ENCODE assay signal across 8 cellular contexts in the genomic region with DNA sequence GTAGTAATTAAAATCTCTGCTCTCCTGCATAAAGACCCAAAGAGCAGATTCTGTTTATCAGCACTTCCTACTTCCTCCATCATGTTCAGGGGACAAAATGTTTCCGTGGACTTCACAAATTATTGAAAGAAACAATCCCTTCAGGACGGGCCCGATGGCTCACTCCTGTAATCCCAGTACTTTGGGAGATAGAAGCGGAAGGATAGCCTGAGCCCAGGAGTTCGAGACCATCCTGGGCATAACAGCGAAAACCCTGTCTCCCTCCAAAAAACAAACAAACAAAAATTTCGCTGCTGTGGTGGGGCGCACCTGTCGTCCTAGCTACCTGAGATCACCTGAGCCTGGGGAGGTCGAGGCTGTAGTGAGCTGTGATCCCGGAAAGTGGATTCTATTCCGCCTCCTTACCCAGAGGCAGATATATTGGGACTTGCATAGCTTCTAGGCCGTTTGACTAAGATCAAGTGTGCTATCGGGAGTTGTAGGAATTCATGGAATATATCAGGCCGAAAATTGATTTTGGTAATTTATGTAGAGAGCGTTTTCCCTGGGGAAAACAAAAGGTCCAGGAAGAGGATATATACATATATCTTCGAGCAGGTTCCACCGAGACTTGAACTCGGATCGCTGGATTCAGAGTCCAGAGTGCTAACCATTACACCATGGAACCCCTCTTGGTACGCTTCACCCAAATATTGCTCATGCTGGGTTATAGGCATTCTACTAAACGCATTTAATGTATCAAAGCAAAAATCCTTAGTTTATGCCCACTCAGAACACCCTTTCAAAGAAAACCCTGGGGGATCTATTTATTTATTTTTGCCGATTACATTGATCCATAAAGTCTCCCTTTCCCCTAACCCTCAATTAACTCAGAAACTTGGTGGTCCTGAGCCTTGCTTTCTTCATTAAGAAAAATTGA.
DNase-seq lines count a peak whose midpoint lies in the region; ATAC-seq, FAIRE-seq and TF ChIP-seq lines count a peak whose summit lies in the region.

No MANE protein-coding gene starts in this region.

- no peak for TF ChIP-seq POLR2A in A549 (IDR thresholded peaks at IDR 0.05; ENCODE audit: low read length)

- POLR2A ChIA-PET in A549 (lab: Yijun Ruan, JAX) = interaction anchor here (1.2 kb wide), 2 partner anchors 29 to 260 kb away, joined by 3 to 5 read pairs; a partner anchor contains a TSS

- in situ Hi-C loops in GM23248 (cut with MboI) = no loop called here

- DNase-seq in A549 (ENCODE audit: low read depth in 1 of 2, low spot score in 1 of 2) (peak in 1 of 2 experiments; percentile 80), GM23248 (peak; percentile 59), ecto neural progenitor cell (ENCODE audit: low spot score) (peak; percentile 73)
- peak; percentile 76 for DNase-seq in stimulated activated CD8-positive, alpha-beta memory T cell treated with anti-CD3 and anti-CD28 coated beads, Interleukin-4, amount 100 ng/mL, for 48 hours

- H4K20me1 ChIP-seq in GM23248 (ENCODE audit: insufficient read depth) (no peaks in the 10 kb centered on the region), OCI-LY3 (ENCODE audit: insufficient read depth, low read length) (no peaks in the 10 kb centered on the region)

- WGBS in A549 (ENCODE audit: missing lambda C conversion rate) = 5% methylated on average over 23 of the region's 23 CpGs
- 24 to 28% methylated on average over 23 of the region's 23 CpGs for WGBS in GM23248 (ENCODE audit: low coverage in 1 of 2, low lambda C conversion rate in 2 of 2, missing lambda C conversion rate in 2 of 2), 2 experiments

- H3K27ac ChIP-seq in A549 (peak overlapping the region; percentile 55 to 77), GM23248 (no peak overlapping the region), OCI-LY3 (ENCODE audit: low read length) (no peak overlapping the region)

- H3F3A ChIP-seq in GM23248 (ENCODE audit: insufficient read depth) = peaks cover 30% of the 10 kb centered on the region

- no peak for TF ChIP-seq CTCF in A549 (IDR thresholded peaks at IDR 0.05)
- TF ChIP-seq CTCF in OCI-LY3 (IDR thresholded peaks at IDR 0.05; ENCODE audit: low read depth, low read length) = no peak

- CTCF ChIA-PET in A549 (lab: Yijun Ruan, JAX) = no interaction called here

- ATAC-seq in A549 = peak; percentile 55 to 76
- ATAC-seq in HG03520 (IDR thresholded peaks at IDR 0.05; ENCODE audit: unreplicated experiment) = no peak
- ATAC-seq in GM19455 (IDR thresholded peaks at IDR 0.05; ENCODE audit: unreplicated experiment) = no peak
- ATAC-seq in HG02678 (IDR thresholded peaks at IDR 0.05; ENCODE audit: unreplicated experiment) = no peak

- H3K4me1 ChIP-seq in A549 (peaks cover 6% of the 10 kb centered on the region; the same call in 1 of the 3 replicates), GM23248 (ENCODE audit: insufficient read depth) (peaks cover 8% of the 10 kb centered on the region), OCI-LY3 (ENCODE audit: low read length) (no peaks in the 10 kb centered on the region)

- TF ChIP-seq EP300 in A549 (IDR thresholded peaks at IDR 0.05) = no peak

- FAIRE-seq in A549 (lab: Jason Lieb, UNC) = no peak

- H3K27me3 ChIP-seq in GM23248 (replicated peaks; ENCODE audit: insufficient read depth) (0 out of 2 replicates have a peak, but pooled peaks cover 8% of the 10 kb centered on the region), OCI-LY3 (ENCODE audit: low read depth, low read length) (no peaks in the 10 kb centered on the region)

- H3K9me2 ChIP-seq in GM23248 (ENCODE audit: insufficient read depth) = no peaks in the 10 kb centered on the region

- TF ChIP-seq RAD21 in A549 (conservative IDR thresholded peaks at IDR 0.05 in 1 of 2, IDR thresholded peaks at IDR 0.05 in 1 of 2) = no peak

- H3K4me2 ChIP-seq in A549 = peak overlapping the region; percentile 88
- H3K4me2 ChIP-seq in GM23248 (ENCODE audit: unreplicated experiment) = peak overlapping the region; percentile 71
- peak overlapping the region; percentile 78 for H3K4me2 ChIP-seq in OCI-LY3 (ENCODE audit: low read length)

- H3K36me3 ChIP-seq in GM23248 (ENCODE audit: low read depth) = no peaks in the 10 kb centered on the region
- no peaks in the 10 kb centered on the region for H3K36me3 ChIP-seq in OCI-LY3 (replicated peaks; ENCODE audit: low read depth, low read length)

- H3K79me2 ChIP-seq in GM23248 (ENCODE audit: insufficient read depth) (no peaks in the 10 kb centered on the region), OCI-LY3 (ENCODE audit: low read length) (no peaks in the 10 kb centered on the region)

- H2AFZ ChIP-seq in GM23248 (0 out of 2 replicates have a peak overlapping the region, but pooled peaks have one; percentile 31), OCI-LY3 (ENCODE audit: low read depth, low read length) (0 out of 2 replicates have a peak overlapping the region, but pooled peaks have one; percentile 47)

- H3K9me3 ChIP-seq in A549 = no peaks in the 10 kb centered on the region
- H3K9me3 ChIP-seq in GM23248 (ENCODE audit: low read depth) = no peaks in the 10 kb centered on the region
- H3K9me3 ChIP-seq in OCI-LY3 (ENCODE audit: insufficient read depth, low read length) = no peaks in the 10 kb centered on the region

- H3K9ac ChIP-seq in GM23248 (no peak overlapping the region), OCI-LY3 (ENCODE audit: low read length) (peak overlapping the region; percentile 66)

- H3K4me3 ChIP-seq in A549 = peak overlapping the region; percentile 60
- H3K4me3 ChIP-seq in GM23248 = peak overlapping the region; percentile 65
- peak overlapping the region; percentile 96 for H3K4me3 ChIP-seq in OCI-LY3 (ENCODE audit: low read length)

TF ChIP-seq in A549, 52 proteins besides CTCF, POLR2A, EP300 and RAD21:
- TF ChIP-seq FOXS1 (CRISPR knock-in tag; IDR thresholded peaks at IDR 0.05) (no peak), MAX (IDR thresholded peaks at IDR 0.05) (peak; percentile 35; the same call in 1 of the 2 replicates), USF2 (IDR thresholded peaks at IDR 0.05) (no peak), NFE2L2 (conservative IDR thresholded peaks at IDR 0.05; ENCODE audit: low read length) (no peak), CEBPB (IDR thresholded peaks at IDR 0.05) (peak in 1 of 2 experiments; percentile 31; a peak in 1 of 4 replicates), SREBF2 (IDR thresholded peaks at IDR 0.05) (peak; percentile 62), CHD4 (IDR thresholded peaks at IDR 0.05; ENCODE audit: borderline replicate concordance) (no peak), GATA3 (IDR thresholded peaks at IDR 0.05; ENCODE audit: borderline replicate concordance) (no peak)

Comparison
In these comparisons a context has a peak if more than half of its experiments do, and no peak if none do; other contexts are left out.
1. ATAC-seq: peak in A549 (2 of 2); none in HG03520 (single experiment), GM19455 (single experiment) and HG02678 (single experiment).
2. H3K27ac ChIP-seq: peak in A549 (2 of 2); none in GM23248 (single experiment) and OCI-LY3 (single experiment).
3. Peak in every context shown above with its lines, with median percentiles within 50 percentile points of each other: H3K4me2 ChIP-seq and H3K4me3 ChIP-seq.